ENCODE assay signal across 1 cellular context in the genomic region with DNA sequence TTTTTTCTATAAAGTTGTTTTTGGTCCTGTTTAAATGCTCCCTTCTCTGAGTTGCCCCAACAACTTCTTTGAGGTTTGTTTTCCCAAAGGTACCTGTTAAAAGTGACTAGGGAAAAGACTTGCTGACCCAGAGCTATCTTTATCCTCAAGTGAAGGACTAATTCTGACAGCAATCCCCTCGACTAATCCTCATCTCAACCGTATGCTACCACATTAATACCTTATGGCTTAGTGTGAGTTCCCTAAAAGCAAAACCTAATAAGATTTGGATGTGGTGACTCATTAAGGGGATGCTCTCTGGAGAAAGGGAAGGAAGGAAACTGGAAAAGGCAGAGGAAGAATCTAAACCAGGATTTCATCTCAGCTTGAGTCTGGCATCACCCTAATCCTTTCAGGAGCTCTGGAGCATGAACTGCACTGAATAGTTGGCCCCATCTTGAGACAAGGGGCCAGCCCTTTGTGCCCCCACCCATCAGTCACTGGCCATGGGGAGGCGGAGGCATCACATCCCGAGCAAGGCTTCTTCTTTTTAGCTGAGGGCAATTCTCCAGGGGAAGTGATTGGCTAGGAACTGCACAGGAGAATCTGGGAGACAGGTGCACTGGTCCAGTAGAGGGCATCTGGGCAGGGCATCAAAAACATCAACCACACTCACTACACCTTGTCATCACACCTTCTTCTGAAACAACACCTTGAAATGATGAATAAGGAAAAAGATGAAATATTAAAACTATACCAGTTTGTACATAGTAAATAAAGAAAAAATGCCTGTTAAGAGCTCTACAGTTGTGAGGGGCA.
TF ChIP-seq lines count a peak whose summit lies in the region.

No MANE protein-coding gene starts in this region.

TF ChIP-seq in HCT116, 20 proteins besides CTCF, POLR2A, EP300 and RAD21:
- TF ChIP-seq, protein P1, sequence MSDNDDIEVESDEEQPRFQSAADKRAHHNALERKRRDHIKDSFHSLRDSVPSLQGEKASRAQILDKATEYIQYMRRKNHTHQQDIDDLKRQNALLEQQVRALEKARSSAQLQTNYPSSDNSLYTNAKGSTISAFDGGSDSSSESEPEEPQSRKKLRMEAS (IDR thresholded peaks at IDR 0.05), result no peak
- TF ChIP-seq SIN3A (IDR thresholded peaks at IDR 0.05; ENCODE audit: low read depth) (no peak), YY1 (IDR thresholded peaks at IDR 0.05; ENCODE audit: extremely low read depth, insufficient replicate concordance, low read depth, low read length) (no peak), POLR2AphosphoS5 (IDR thresholded peaks at IDR 0.05; ENCODE audit: low read depth, low read length) (no peak), SRF (IDR thresholded peaks at IDR 0.05; ENCODE audit: low read depth) (no peak), ELF1 (IDR thresholded peaks at IDR 0.05; ENCODE audit: borderline replicate concordance, low read depth) (no peak), EZH2phosphoT487 (IDR thresholded peaks at IDR 0.05; ENCODE audit: borderline replicate concordance) (no peak), EGR1 (IDR thresholded peaks at IDR 0.05; ENCODE audit: low read depth) (no peak), CBX3 (IDR thresholded peaks at IDR 0.05; ENCODE audit: low read depth) (no peak), TCF7L2 (IDR thresholded peaks at IDR 0.05; ENCODE audit: borderline replicate concordance, extremely low read depth, insufficient read depth, insufficient read length) (no peak)
- TF ChIP-seq, protein P2, sequence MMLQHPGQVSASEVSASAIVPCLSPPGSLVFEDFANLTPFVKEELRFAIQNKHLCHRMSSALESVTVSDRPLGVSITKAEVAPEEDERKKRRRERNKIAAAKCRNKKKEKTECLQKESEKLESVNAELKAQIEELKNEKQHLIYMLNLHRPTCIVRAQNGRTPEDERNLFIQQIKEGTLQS (IDR thresholded peaks at IDR 0.05), result no peak
